Comparison of ENCODE assay signal across 2 cellular contexts in the genomic region with DNA sequence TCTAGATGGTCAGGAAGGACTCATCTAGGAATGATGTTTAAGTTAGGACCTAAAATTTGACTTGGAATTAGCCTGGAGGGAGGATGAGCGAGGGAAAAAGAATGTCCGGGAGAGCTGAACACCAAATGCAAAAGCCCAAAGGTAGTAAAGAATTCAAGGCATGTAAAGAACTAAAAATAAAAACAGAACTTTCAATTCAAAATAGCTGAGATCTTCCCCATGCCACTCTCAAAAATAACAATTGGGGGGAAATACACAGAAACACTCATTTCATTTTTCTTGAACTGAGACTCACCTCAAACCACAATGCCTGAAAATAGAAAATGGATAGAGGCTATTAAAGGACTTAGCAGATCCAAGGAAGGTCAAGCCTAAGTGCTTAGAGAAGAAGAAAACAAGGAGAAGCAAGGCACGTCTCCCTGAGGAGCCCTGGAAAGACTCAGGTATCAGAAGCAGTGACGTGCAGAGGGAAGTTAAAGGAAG.
TF ChIP-seq lines count a peak whose summit lies in the region.

No MANE protein-coding gene starts in this region.

TF ChIP-seq in A549, 52 proteins besides CTCF, POLR2A, EP300 and RAD21:
- TF ChIP-seq, protein P1, sequence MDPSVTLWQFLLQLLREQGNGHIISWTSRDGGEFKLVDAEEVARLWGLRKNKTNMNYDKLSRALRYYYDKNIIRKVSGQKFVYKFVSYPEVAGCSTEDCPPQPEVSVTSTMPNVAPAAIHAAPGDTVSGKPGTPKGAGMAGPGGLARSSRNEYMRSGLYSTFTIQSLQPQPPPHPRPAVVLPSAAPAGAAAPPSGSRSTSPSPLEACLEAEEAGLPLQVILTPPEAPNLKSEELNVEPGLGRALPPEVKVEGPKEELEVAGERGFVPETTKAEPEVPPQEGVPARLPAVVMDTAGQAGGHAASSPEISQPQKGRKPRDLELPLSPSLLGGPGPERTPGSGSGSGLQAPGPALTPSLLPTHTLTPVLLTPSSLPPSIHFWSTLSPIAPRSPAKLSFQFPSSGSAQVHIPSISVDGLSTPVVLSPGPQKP (IDR thresholded peaks at IDR 0.05; ENCODE audit: low read depth, low read length) = no peak
- TF ChIP-seq, protein P2, sequence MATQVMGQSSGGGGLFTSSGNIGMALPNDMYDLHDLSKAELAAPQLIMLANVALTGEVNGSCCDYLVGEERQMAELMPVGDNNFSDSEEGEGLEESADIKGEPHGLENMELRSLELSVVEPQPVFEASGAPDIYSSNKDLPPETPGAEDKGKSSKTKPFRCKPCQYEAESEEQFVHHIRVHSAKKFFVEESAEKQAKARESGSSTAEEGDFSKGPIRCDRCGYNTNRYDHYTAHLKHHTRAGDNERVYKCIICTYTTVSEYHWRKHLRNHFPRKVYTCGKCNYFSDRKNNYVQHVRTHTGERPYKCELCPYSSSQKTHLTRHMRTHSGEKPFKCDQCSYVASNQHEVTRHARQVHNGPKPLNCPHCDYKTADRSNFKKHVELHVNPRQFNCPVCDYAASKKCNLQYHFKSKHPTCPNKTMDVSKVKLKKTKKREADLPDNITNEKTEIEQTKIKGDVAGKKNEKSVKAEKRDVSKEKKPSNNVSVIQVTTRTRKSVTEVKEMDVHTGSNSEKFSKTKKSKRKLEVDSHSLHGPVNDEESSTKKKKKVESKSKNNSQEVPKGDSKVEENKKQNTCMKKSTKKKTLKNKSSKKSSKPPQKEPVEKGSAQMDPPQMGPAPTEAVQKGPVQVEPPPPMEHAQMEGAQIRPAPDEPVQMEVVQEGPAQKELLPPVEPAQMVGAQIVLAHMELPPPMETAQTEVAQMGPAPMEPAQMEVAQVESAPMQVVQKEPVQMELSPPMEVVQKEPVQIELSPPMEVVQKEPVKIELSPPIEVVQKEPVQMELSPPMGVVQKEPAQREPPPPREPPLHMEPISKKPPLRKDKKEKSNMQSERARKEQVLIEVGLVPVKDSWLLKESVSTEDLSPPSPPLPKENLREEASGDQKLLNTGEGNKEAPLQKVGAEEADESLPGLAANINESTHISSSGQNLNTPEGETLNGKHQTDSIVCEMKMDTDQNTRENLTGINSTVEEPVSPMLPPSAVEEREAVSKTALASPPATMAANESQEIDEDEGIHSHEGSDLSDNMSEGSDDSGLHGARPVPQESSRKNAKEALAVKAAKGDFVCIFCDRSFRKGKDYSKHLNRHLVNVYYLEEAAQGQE (IDR thresholded peaks at IDR 0.05) = no peak
- TF ChIP-seq HOXA7 (CRISPR knock-in tag; IDR thresholded peaks at IDR 0.05) (no peak), FOSB (CRISPR knock-in tag; IDR thresholded peaks at IDR 0.05) (no peak), TFCP2L1 (CRISPR knock-in tag; IDR thresholded peaks at IDR 0.05) (no peak), EHF (CRISPR knock-in tag; IDR thresholded peaks at IDR 0.05) (no peak), ZNF302 (CRISPR knock-in tag; IDR thresholded peaks at IDR 0.05) (no peak), BHLHE40 (IDR thresholded peaks at IDR 0.05; ENCODE audit: low read depth, low read length) (no peak), ZC3H11A (IDR thresholded peaks at IDR 0.05) (no peak), JUN (IDR thresholded peaks at IDR 0.05) (no peak), PHF8 (IDR thresholded peaks at IDR 0.05; ENCODE audit: borderline replicate concordance, low read depth) (no peak), RNF2 (IDR thresholded peaks at IDR 0.05; ENCODE audit: borderline replicate concordance, low read depth) (no peak), HEYL (CRISPR knock-in tag; IDR thresholded peaks at IDR 0.05) (no peak), NR3C1 (IDR thresholded peaks at IDR 0.05) (no peak)
- TF ChIP-seq, protein P3, sequence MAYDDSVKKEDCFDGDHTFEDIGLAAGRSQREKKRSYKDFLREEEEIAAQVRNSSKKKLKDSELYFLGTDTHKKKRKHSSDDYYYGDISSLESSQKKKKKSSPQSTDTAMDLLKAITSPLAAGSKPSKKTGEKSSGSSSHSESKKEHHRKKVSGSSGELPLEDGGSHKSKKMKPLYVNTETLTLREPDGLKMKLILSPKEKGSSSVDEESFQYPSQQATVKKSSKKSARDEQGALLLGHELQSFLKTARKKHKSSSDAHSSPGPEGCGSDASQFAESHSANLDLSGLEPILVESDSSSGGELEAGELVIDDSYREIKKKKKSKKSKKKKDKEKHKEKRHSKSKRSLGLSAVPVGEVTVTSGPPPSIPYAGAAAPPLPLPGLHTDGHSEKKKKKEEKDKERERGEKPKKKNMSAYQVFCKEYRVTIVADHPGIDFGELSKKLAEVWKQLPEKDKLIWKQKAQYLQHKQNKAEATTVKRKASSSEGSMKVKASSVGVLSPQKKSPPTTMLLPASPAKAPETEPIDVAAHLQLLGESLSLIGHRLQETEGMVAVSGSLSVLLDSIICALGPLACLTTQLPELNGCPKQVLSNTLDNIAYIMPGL (CRISPR knock-in tag; IDR thresholded peaks at IDR 0.05; ENCODE audit: borderline replicate concordance) = no peak
- TF ChIP-seq, protein P4, sequence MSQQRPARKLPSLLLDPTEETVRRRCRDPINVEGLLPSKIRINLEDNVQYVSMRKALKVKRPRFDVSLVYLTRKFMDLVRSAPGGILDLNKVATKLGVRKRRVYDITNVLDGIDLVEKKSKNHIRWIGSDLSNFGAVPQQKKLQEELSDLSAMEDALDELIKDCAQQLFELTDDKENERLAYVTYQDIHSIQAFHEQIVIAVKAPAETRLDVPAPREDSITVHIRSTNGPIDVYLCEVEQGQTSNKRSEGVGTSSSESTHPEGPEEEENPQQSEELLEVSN (IDR thresholded peaks at IDR 0.05; ENCODE audit: borderline replicate concordance, low read depth) = no peak

TF ChIP-seq in GM12891, 5 proteins besides CTCF, POLR2A, EP300 and RAD21:
- TF ChIP-seq POLR2AphosphoS5 (IDR thresholded peaks at IDR 0.05; ENCODE audit: low read depth, low read length) = no peak
- TF ChIP-seq POU2F2 (IDR thresholded peaks at IDR 0.05; ENCODE audit: low read depth, low read length) = no peak
- TF ChIP-seq SPI1 (IDR thresholded peaks at IDR 0.05; ENCODE audit: low read depth, low read length) = 0 out of 2 replicates have a peak, but pooled peaks have one; percentile 20
- no peak for TF ChIP-seq TAF1 (IDR thresholded peaks at IDR 0.05; ENCODE audit: low read depth, low read length)
